22 cellular contexts compared by ENCODE assay signal in the genomic region with DNA sequence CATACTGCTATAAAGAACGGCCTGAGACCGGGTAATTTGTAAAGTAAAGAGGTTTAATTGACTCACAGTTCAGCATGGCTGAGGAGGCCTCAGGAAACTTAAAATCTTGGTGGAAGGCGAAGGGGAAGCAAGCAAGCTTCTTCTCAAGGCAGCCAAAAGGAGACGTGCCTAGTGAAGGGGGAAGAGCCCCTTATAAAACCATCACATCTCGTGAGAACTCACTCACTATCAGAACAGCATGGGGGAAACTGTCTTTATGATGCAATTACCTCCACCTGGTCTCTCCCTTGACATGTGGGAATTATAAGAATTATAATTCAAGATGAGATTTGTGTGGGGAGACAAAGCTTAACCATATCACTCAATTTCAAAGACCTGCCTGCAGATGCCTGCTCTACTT.
DNase-seq lines count a peak whose midpoint lies in the region; ATAC-seq and TF ChIP-seq lines count a peak whose summit lies in the region.
"Had no signal": no experiment of that assay in that cellular context is flagged by ENCODE, and none has a peak within 500 bp of the region (broad histone marks: within the 10 kb centered on the region; RNA-seq: fewer than 3 reads in every experiment).

No MANE protein-coding gene starts in this region.

- no peaks in the 10 kb centered on the region for H3K27me3 ChIP-seq in HUES48 (ENCODE audit: control insufficient read depth, insufficient read depth, low read length)
- H3K27me3 ChIP-seq in OCI-LY3 (ENCODE audit: low read depth, low read length) = no peaks in the 10 kb centered on the region
- no peaks in the 10 kb centered on the region for H3K27me3 ChIP-seq in endodermal cell (ENCODE audit: control insufficient read depth, insufficient read depth, low read length, poor library complexity, severe bottlenecking)
- no peaks in the 10 kb centered on the region for H3K27me3 ChIP-seq in neural progenitor cell
- H3K27me3 ChIP-seq: BE2C had no signal

- 0 out of 2 replicates have a peak overlapping the region, but pooled peaks have one; percentile 21 for H3K4me3 ChIP-seq in HUES48 (ENCODE audit: low read depth, low read length)
- no peak overlapping the region for H3K4me3 ChIP-seq in OCI-LY3 (ENCODE audit: low read length)
- H3K4me3 ChIP-seq in endodermal cell (ENCODE audit: low read length) = no peak overlapping the region
- H3K4me3 ChIP-seq in neural progenitor cell = no peak overlapping the region
- H3K4me3 ChIP-seq: GM12878, HAP-1 had no signal

- TF ChIP-seq CTCF in OCI-LY3 (IDR thresholded peaks at IDR 0.05; ENCODE audit: low read depth, low read length) (no peak), endodermal cell (conservative IDR thresholded peaks at IDR 0.05) (no peak), neural progenitor cell (IDR thresholded peaks at IDR 0.05) (no peak)

- WGBS in endodermal cell (ENCODE audit: insufficient coverage in 1 of 2, insufficient read length in 1 of 2), 2 experiments = 87 to 100% methylated on average over 2 to 5 of the region's 5 CpGs

- H3K36me3 Mint-ChIP-seq in endodermal cell (ENCODE audit: low read depth) (no peaks in the 10 kb centered on the region), neural progenitor cell (no peaks in the 10 kb centered on the region)
- H3K36me3 Mint-ChIP-seq: CD4-positive, CD25-positive, alpha-beta regulatory T cell; CD8-positive, alpha-beta memory T cell had no signal

- no peaks in the 10 kb centered on the region for H3K27me3 Mint-ChIP-seq in endodermal cell (ENCODE audit: insufficient read depth)
- H3K27me3 Mint-ChIP-seq in neural progenitor cell (ENCODE audit: insufficient read depth, low read depth) = no peaks in the 10 kb centered on the region
- H3K27me3 Mint-ChIP-seq: CD4-positive, CD25-positive, alpha-beta regulatory T cell; CD8-positive, alpha-beta memory T cell had no signal

- H3K27ac ChIP-seq in HUES48 (ENCODE audit: low read depth, low read length) (peak overlapping the region; percentile 32), OCI-LY3 (ENCODE audit: low read length) (no peak overlapping the region), endodermal cell (ENCODE audit: low read depth, low read length) (no peak overlapping the region), neural progenitor cell (no peak overlapping the region)
- H3K27ac ChIP-seq: KMS-11 had no signal

- no peaks in the 10 kb centered on the region for H3F3A ChIP-seq in neural progenitor cell (ENCODE audit: low read depth)

- no peak overlapping the region for H3K4me3 Mint-ChIP-seq in endodermal cell
- no peak overlapping the region for H3K4me3 Mint-ChIP-seq in neural progenitor cell
- H3K4me3 Mint-ChIP-seq: CD4-positive, CD25-positive, alpha-beta regulatory T cell; CD8-positive, alpha-beta memory T cell had no signal

- H3K4me1 Mint-ChIP-seq in endodermal cell (peaks cover 22% of the 10 kb centered on the region), neural progenitor cell (peaks cover 4% of the 10 kb centered on the region)
- H3K4me1 Mint-ChIP-seq: CD4-positive, CD25-positive, alpha-beta regulatory T cell; CD8-positive, alpha-beta memory T cell had no signal

- H3K27ac Mint-ChIP-seq in endodermal cell (peak overlapping the region; percentile 77), neural progenitor cell (no peak overlapping the region)
- H3K27ac Mint-ChIP-seq: CD4-positive, CD25-positive, alpha-beta regulatory T cell; CD8-positive, alpha-beta memory T cell had no signal

- no peaks in the 10 kb centered on the region for H3K9me3 ChIP-seq in HUES48 (ENCODE audit: control insufficient read depth, insufficient read depth, low read length)
- no peaks in the 10 kb centered on the region; the same call in 1 of the 2 replicates for H3K9me3 ChIP-seq in OCI-LY3 (ENCODE audit: insufficient read depth, low read length)
- no peaks in the 10 kb centered on the region for H3K9me3 ChIP-seq in endodermal cell (ENCODE audit: control insufficient read depth, low read length)
- H3K9me3 ChIP-seq in neural progenitor cell (ENCODE audit: low read depth) = no peaks in the 10 kb centered on the region
- H3K9me3 ChIP-seq: BE2C, HAP-1 had no signal

- ATAC-seq in HG03045 (IDR thresholded peaks at IDR 0.05; ENCODE audit: unreplicated experiment) = no peak
- no peak for ATAC-seq in HG03354 (IDR thresholded peaks at IDR 0.05; ENCODE audit: poor library complexity, severe bottlenecking, unreplicated experiment)
- no peak for ATAC-seq in HG02763 (IDR thresholded peaks at IDR 0.05; ENCODE audit: unreplicated experiment)
- ATAC-seq: GM12878 had no signal

- H4K20me1 ChIP-seq in OCI-LY3 (ENCODE audit: insufficient read depth, low read length) (no peaks in the 10 kb centered on the region), neural progenitor cell (ENCODE audit: low read depth) (no peaks in the 10 kb centered on the region)

- H2AFZ ChIP-seq in OCI-LY3 (ENCODE audit: low read depth, low read length) (peak overlapping the region; percentile 4; the same call in 1 of the 2 replicates), neural progenitor cell (replicated peaks) (peak overlapping the region; percentile 85)

- no peak for DNase-seq in endodermal cell
- DNase-seq in neural progenitor cell (ENCODE audit: low spot score) = no peak
- DNase-seq in stimulated activated CD8-positive, alpha-beta memory T cell treated with anti-CD3 and anti-CD28 coated beads, Interleukin-4, amount 100 ng/mL, for 48 hours = no peak
- DNase-seq: ACHN; BE2C; C1 segment of cervical spinal cord; CD4-positive, CD25-positive, alpha-beta regulatory T cell; CD8-positive, alpha-beta memory T cell; COR-L47; DMS 273 treated with DMSO at 0.1 percent for 48 hours; DMS53; DND-41; EL; GOT3 had no signal

- H3K4me2 ChIP-seq in OCI-LY3 (ENCODE audit: low read length) (no peak overlapping the region), neural progenitor cell (no peak overlapping the region)
- H3K4me2 ChIP-seq: KMS-11 had no signal

- H3K9me3 Mint-ChIP-seq in endodermal cell = peaks cover 4% of the 10 kb centered on the region
- no peaks in the 10 kb centered on the region for H3K9me3 Mint-ChIP-seq in neural progenitor cell

- H3K9ac ChIP-seq in HUES48 (ENCODE audit: low read depth, low read length) (no peak overlapping the region), OCI-LY3 (ENCODE audit: low read length) (no peak overlapping the region), endodermal cell (ENCODE audit: extremely low read depth, low read length, poor library complexity, severe bottlenecking) (no peak overlapping the region), neural progenitor cell (no peak overlapping the region)
- H3K9ac ChIP-seq: KMS-11 had no signal

- peaks cover 10% of the 10 kb centered on the region; the same call in 1 of the 2 replicates for H3K4me1 ChIP-seq in HUES48 (ENCODE audit: control insufficient read depth, insufficient read depth, low read length)
- no peaks in the 10 kb centered on the region for H3K4me1 ChIP-seq in OCI-LY3 (ENCODE audit: low read length)
- peaks cover 4% of the 10 kb centered on the region for H3K4me1 ChIP-seq in endodermal cell (ENCODE audit: control insufficient read depth, insufficient read depth, low read length)
- H3K4me1 ChIP-seq in neural progenitor cell = no peaks in the 10 kb centered on the region
- H3K4me1 ChIP-seq: BE2C, HAP-1 had no signal

- H3K79me2 ChIP-seq in OCI-LY3 (ENCODE audit: low read length) (no peaks in the 10 kb centered on the region), neural progenitor cell (ENCODE audit: low read depth) (no peaks in the 10 kb centered on the region)

- H3K36me3 ChIP-seq in HUES48 (ENCODE audit: control insufficient read depth, insufficient read depth, low read length) (no peaks in the 10 kb centered on the region), OCI-LY3 (replicated peaks; ENCODE audit: low read depth, low read length) (no peaks in the 10 kb centered on the region), endodermal cell (ENCODE audit: control insufficient read depth, insufficient read depth, low read length) (no peaks in the 10 kb centered on the region), neural progenitor cell (no peaks in the 10 kb centered on the region)
- H3K36me3 ChIP-seq: BE2C, HAP-1 had no signal
